4 cellular contexts compared by ENCODE assay signal in the genomic region with DNA sequence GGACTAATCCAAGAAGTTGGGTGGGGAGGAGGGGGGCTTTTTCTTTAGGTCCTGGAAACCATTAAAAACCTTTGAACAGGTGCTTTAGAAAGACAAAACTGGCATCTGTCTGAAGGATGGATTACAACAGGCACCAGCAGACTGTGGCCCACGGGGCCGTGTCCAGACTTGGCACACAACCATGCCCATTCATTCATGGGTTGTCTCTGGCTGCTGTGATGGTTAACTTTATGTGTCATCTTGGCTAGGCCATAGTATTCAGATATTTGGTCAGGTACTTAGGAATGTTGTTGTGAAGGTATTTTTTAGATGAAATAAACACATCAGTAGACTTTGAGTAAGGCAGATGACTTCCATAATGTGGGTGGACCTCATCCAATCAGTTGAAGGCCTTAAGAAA.
"Had no signal": no experiment of that assay in that cellular context is flagged by ENCODE, and none has a peak within 500 bp of the region (broad histone marks: within the 10 kb centered on the region; RNA-seq: fewer than 3 reads in every experiment).

No MANE protein-coding gene starts in this region.

- H2AFZ ChIP-seq: GM23338 had no signal

- H3K4me3 ChIP-seq: GM23338 had no signal

- DNase-seq: H9, HCEC 1CT, KBM-7 had no signal

- H3K4me2 ChIP-seq: GM23338 had no signal

- ATAC-seq: GM23338 had no signal
